Comparison of ENCODE assay signal across 22 cellular contexts in genomic region chr21:29943885-29944284, GRCh38.
DNase-seq lines count a peak whose midpoint lies in the region; ATAC-seq, FAIRE-seq and TF ChIP-seq lines count a peak whose summit lies in the region.
"Had no signal": no experiment of that assay in that cellular context is flagged by ENCODE, and none has a peak within 500 bp of the region (broad histone marks: within the 10 kb centered on the region; RNA-seq: fewer than 3 reads in every experiment).

No MANE protein-coding gene starts in this region.

- no peak for DNase-seq in D721Med (ENCODE audit: insufficient read length, low spot score)
- peak; percentile 10 for DNase-seq in NCI-H446 treated with DMSO at 0.1 percent for 48 hours (lab: John Stamatoyannopoulos, UW)
- DNase-seq in brain microvascular endothelial cell: no peak
- DNase-seq in left kidney (ENCODE audit: low read depth, low spot score): peak; percentile 15
- no peak for DNase-seq in activated CD8-positive, alpha-beta memory T cell treated with anti-CD3 and anti-CD28 coated beads, Interleukin-2, amount 50 U/mL, for 48 hours
- DNase-seq: activated CD4-positive, alpha-beta T cell treated with anti-CD3 and anti-CD28 coated beads for 4 hours; activated naive CD4-positive, alpha-beta T cell treated with anti-CD3 and anti-CD28 coated beads, Interleukin-2, amount 50 U/mL, for 16 hours; activated T-cell treated with anti-CD3 and anti-CD28 coated beads for 4 hours; C1 segment of cervical spinal cord; DMS79 treated with DMSO at 0.1 percent for 48 hours; effector memory CD4-positive, alpha-beta T cell; NCI-H1694 treated with DMSO at 0.1 percent for 48 hours; NCI-H526; right lobe of liver; stimulated activated CD4-positive, alpha-beta T cell treated with anti-CD3 and anti-CD28 coated beads, Interleukin-2, amount 100 ng/mL, for 48 hours; T-helper 2 cell had no signal

- peaks cover 28% of the 10 kb centered on the region for H3K27me3 ChIP-seq in brain microvascular endothelial cell (replicated peaks)
- H3K27me3 ChIP-seq: right lobe of liver had no signal

- no peak for FAIRE-seq in D721Med (lab: Jason Lieb, UNC)
- FAIRE-seq: frontal cortex had no signal

- ATAC-seq in GM21367 (IDR thresholded peaks at IDR 0.05; ENCODE audit: unreplicated experiment): no peak
- ATAC-seq in HG03457 (IDR thresholded peaks at IDR 0.05; ENCODE audit: unreplicated experiment): no peak
- ATAC-seq: natural killer cell treated with Interleukin-12 subunit alpha and Interleukin-12 subunit beta and Interleukin-15 and Interleukin-18, amount 100 ng/mL, for 72 hours; right lobe of liver; Right ventricle myocardium inferior had no signal

- H3K36me3 ChIP-seq in brain microvascular endothelial cell (replicated peaks): no peaks in the 10 kb centered on the region
- H3K36me3 ChIP-seq: right lobe of liver, thoracic aorta had no signal

- TF ChIP-seq CTCF in D721Med (IDR thresholded peaks at IDR 0.05; ENCODE audit: insufficient read depth, missing control alignments): peak; percentile 36
- TF ChIP-seq CTCF in brain microvascular endothelial cell (IDR thresholded peaks at IDR 0.05; ENCODE audit: low read depth, low read length, missing control alignments): peak; percentile 62

- H3K4me3 ChIP-seq in brain microvascular endothelial cell (ENCODE audit: low read depth, low read length): no peak overlapping the region
- H3K4me3 ChIP-seq: right lobe of liver, thoracic aorta had no signal

- in situ Hi-C loops in brain microvascular endothelial cell (cut with HindIII; ENCODE audit: low pct_ligation_motif_present, low sequenced_read_pairs): no loop called here

- no peak overlapping the region for H3K27ac ChIP-seq in brain microvascular endothelial cell
- H3K27ac ChIP-seq: right lobe of liver, thoracic aorta had no signal

Comparison
In these comparisons a context has a peak if more than half of its experiments do, and no peak if none do; other contexts are left out.
1. DNase-seq: peak in NCI-H446 treated with DMSO at 0.1 percent for 48 hours (single experiment) and left kidney (single experiment); none in D721Med (single experiment), brain microvascular endothelial cell (single experiment) and activated CD8-positive, alpha-beta memory T cell treated with anti-CD3 and anti-CD28 coated beads, Interleukin-2, amount 50 U/mL, for 48 hours (single experiment).